Comparison of ENCODE assay signal across 9 cellular contexts in the genomic region with DNA sequence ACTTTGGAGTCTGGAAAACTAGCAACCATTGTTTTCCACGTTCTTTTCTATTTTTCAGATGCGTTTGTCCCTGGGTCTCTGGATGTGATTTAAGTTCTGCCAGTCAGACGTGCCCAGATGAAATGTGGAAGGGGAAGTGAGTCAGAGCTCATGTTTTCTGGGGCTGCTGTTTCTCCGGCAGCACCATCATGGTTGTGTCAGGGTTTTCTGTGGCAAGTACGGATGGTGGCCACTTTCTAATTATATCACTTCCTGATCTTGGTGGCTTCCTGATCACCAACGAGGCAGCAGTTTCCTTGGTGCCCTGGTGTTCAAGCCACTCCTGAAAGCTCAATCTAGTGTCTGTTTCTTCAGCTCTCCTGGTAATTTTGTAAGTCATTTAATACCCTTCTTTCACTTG. TPM values are rescaled to one million over a fixed set of nuclear protein-coding genes. Genes with fewer than 3 reads are reported as not detected.
A peak's percentile ranks its signal among the peaks of the same experiment; 100 is the strongest.
DNase-seq lines count a peak whose midpoint lies in the region; ATAC-seq and TF ChIP-seq lines count a peak whose summit lies in the region.
"Had no signal": no experiment of that assay in that cellular context is flagged by ENCODE, and none has a peak within 500 bp of the region (broad histone marks: within the 10 kb centered on the region; RNA-seq: fewer than 3 reads in every experiment).

No MANE protein-coding gene starts in this region.

- H3F3A ChIP-seq in GM23338 (replicated peaks; ENCODE audit: low read depth): no peaks in the 10 kb centered on the region

- H3K9me2 ChIP-seq in GM23338 (ENCODE audit: insufficient read depth): no peaks in the 10 kb centered on the region

- H3K27me3 ChIP-seq in skeletal muscle tissue (ENCODE audit: control insufficient read depth in 3 of 3, insufficient read depth in 3 of 3, low read length in 3 of 3): no peaks in the 10 kb centered on the region
- no peaks in the 10 kb centered on the region for H3K27me3 ChIP-seq in GM23338 (ENCODE audit: insufficient read depth)

- H3K36me3 ChIP-seq in skeletal muscle tissue (ENCODE audit: control insufficient read depth in 3 of 3, insufficient read depth in 3 of 3, low read length in 3 of 3): no peaks in the 10 kb centered on the region
- no peaks in the 10 kb centered on the region for H3K36me3 ChIP-seq in GM23338 (ENCODE audit: insufficient read depth)

- peak overlapping the region; percentile 75 for H3K27ac ChIP-seq in skeletal muscle tissue (ENCODE audit: low read depth, low read length)
- no peak overlapping the region for H3K27ac ChIP-seq in GM23338 (ENCODE audit: low read depth)

- H3K9ac ChIP-seq in skeletal muscle tissue (ENCODE audit: low read depth in 1 of 3, low read length in 3 of 3): no peak overlapping the region

- no peak for TF ChIP-seq CTCF in GM23338 (conservative IDR thresholded peaks at IDR 0.05; ENCODE audit: low read depth in 2 of 2)

- no peaks in the 10 kb centered on the region for H3K9me3 Mint-ChIP-seq in GM23338

- H3K4me2 ChIP-seq in GM23338: no peak overlapping the region

- no peak overlapping the region for H3K4me3 ChIP-seq in skeletal muscle tissue (ENCODE audit: low read length in 3 of 3)
- H3K4me3 ChIP-seq in GM23338: no peak overlapping the region

- peaks cover 2% of the 10 kb centered on the region for H3K27me3 Mint-ChIP-seq in GM23338 (ENCODE audit: insufficient read depth, low read depth, poor library complexity)

- H3K79me2 ChIP-seq in GM23338 (replicated peaks; ENCODE audit: insufficient read depth): no peaks in the 10 kb centered on the region

- ATAC-seq in HG02885 (IDR thresholded peaks at IDR 0.05; ENCODE audit: poor library complexity, unreplicated experiment) (peak; percentile 67), GM23338 (no peak)

- H3K4me1 Mint-ChIP-seq in GM23338: peaks cover 15% of the 10 kb centered on the region

- no peaks in the 10 kb centered on the region for H3K36me3 Mint-ChIP-seq in GM23338 (ENCODE audit: low read depth)

- peak; percentile 8 for DNase-seq in activated T-cell treated with anti-CD3 and anti-CD28 coated beads for 48 hours (ENCODE audit: low read depth)
- DNase-seq in activated T-cell treated with anti-CD3 and anti-CD28 coated beads, Interleukin-2, amount 50 U/mL, for 1 hour: no peak
- peak; percentile 78 for DNase-seq in RPMI7951 (ENCODE audit: low read depth)
- peak; percentile 24 for DNase-seq in fibroblast of peridontal ligament (ENCODE audit: extremely low read depth)
- no peak for DNase-seq in GM23338 (ENCODE audit: low spot score)
- DNase-seq in middle frontal gyrus (ENCODE audit: extremely low spot score, low spot score): no peak
- DNase-seq: DND-41 had no signal

- H4K20me1 ChIP-seq in GM23338 (replicated peaks; ENCODE audit: insufficient read depth): no peaks in the 10 kb centered on the region

- no peaks in the 10 kb centered on the region for H3K9me3 ChIP-seq in skeletal muscle tissue (ENCODE audit: control insufficient read depth in 3 of 3, low read length in 3 of 3)

- no peak overlapping the region for H3K27ac Mint-ChIP-seq in GM23338

- no peak overlapping the region for H2AFZ ChIP-seq in GM23338

- H3K4me3 Mint-ChIP-seq in GM23338: no peak overlapping the region

- H3K4me1 ChIP-seq in skeletal muscle tissue (ENCODE audit: control insufficient read depth in 3 of 3, insufficient read depth in 3 of 3, low read length in 3 of 3) (no peaks in the 10 kb centered on the region), GM23338 (ENCODE audit: insufficient read depth) (no peaks in the 10 kb centered on the region)

TF ChIP-seq in GM23338, 12 proteins besides CTCF, POLR2A, EP300 and RAD21 (continues in another document):
- TF ChIP-seq EZH2 (IDR thresholded peaks at IDR 0.05; ENCODE audit: low read depth, unreplicated experiment): no peak
- TF ChIP-seq JUNB (IDR thresholded peaks at IDR 0.05; ENCODE audit: unreplicated experiment): no peak
- TF ChIP-seq ETS1 (IDR thresholded peaks at IDR 0.05): no peak
- TF ChIP-seq POLR2AphosphoS5 (IDR thresholded peaks at IDR 0.05; ENCODE audit: low read depth): no peak
- TF ChIP-seq EZH2phosphoT487 (IDR thresholded peaks at IDR 0.05; ENCODE audit: unreplicated experiment): no peak
- TF ChIP-seq ZNF114 (CRISPR knock-in tag; IDR thresholded peaks at IDR 0.05): no peak
- TF ChIP-seq ZNF331 (CRISPR knock-in tag; IDR thresholded peaks at IDR 0.05; ENCODE audit: low read depth): no peak
- no peak for TF ChIP-seq STAT1 (IDR thresholded peaks at IDR 0.05; ENCODE audit: unreplicated experiment)
- TF ChIP-seq, protein P1, sequence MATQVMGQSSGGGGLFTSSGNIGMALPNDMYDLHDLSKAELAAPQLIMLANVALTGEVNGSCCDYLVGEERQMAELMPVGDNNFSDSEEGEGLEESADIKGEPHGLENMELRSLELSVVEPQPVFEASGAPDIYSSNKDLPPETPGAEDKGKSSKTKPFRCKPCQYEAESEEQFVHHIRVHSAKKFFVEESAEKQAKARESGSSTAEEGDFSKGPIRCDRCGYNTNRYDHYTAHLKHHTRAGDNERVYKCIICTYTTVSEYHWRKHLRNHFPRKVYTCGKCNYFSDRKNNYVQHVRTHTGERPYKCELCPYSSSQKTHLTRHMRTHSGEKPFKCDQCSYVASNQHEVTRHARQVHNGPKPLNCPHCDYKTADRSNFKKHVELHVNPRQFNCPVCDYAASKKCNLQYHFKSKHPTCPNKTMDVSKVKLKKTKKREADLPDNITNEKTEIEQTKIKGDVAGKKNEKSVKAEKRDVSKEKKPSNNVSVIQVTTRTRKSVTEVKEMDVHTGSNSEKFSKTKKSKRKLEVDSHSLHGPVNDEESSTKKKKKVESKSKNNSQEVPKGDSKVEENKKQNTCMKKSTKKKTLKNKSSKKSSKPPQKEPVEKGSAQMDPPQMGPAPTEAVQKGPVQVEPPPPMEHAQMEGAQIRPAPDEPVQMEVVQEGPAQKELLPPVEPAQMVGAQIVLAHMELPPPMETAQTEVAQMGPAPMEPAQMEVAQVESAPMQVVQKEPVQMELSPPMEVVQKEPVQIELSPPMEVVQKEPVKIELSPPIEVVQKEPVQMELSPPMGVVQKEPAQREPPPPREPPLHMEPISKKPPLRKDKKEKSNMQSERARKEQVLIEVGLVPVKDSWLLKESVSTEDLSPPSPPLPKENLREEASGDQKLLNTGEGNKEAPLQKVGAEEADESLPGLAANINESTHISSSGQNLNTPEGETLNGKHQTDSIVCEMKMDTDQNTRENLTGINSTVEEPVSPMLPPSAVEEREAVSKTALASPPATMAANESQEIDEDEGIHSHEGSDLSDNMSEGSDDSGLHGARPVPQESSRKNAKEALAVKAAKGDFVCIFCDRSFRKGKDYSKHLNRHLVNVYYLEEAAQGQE (IDR thresholded peaks at IDR 0.05; ENCODE audit: unreplicated experiment): no peak
- no peak for TF ChIP-seq CREB1 (CRISPR knock-in tag; IDR thresholded peaks at IDR 0.05; ENCODE audit: low read depth)
- no peak for TF ChIP-seq NANOG (IDR thresholded peaks at IDR 0.05; ENCODE audit: borderline replicate concordance)

RNA-seq across cellular contexts. Expression of gene PMFBP1, which starts 31.4 kb away (rescaled TPM):
- total RNA-seq in RPMI7951 (2014; rRNA removed; shearing (Covaris generic)): 0.68 and 1.8 TPM in 2 replicates
- total RNA-seq in skeletal muscle tissue: not detected
- 1.3 and 2.6 TPM in 2 replicates for total RNA-seq in GM23338 (2014; rRNA removed; shearing (Covaris generic))
- 1.5 and 3.3 TPM in 2 replicates for polyA plus RNA-seq in GM23338 (2016; fragmentation: Nextera tagmentation; extraction: Ambion mirVana)

Comparison
In these comparisons a context has a peak if more than half of its experiments do, and no peak if none do; other contexts are left out.
1. DNase-seq: peak in activated T-cell treated with anti-CD3 and anti-CD28 coated beads for 48 hours (single experiment), RPMI7951 (single experiment) and fibroblast of peridontal ligament (single experiment); none in activated T-cell treated with anti-CD3 and anti-CD28 coated beads, Interleukin-2, amount 50 U/mL, for 1 hour (single experiment), GM23338 (single experiment) and middle frontal gyrus (single experiment).